ENCODE assay signal across 13 cellular contexts in genomic region chr5:143896981-143897380, GRCh38.
A peak's percentile ranks its signal among the peaks of the same experiment; 100 is the strongest.
DNase-seq lines count a peak whose midpoint lies in the region; ATAC-seq, FAIRE-seq and TF ChIP-seq lines count a peak whose summit lies in the region.
"Had no signal": no experiment of that assay in that cellular context is flagged by ENCODE, and none has a peak within 500 bp of the region (broad histone marks: within the 10 kb centered on the region; RNA-seq: fewer than 3 reads in every experiment).

No MANE protein-coding gene starts in this region.

- H3K27ac Mint-ChIP-seq in activated T-helper 2 cell treated with anti-CD3 and anti-CD28 coated beads, Interferon-gamma antibody, Interleukin-2, Interleukin-4, amounts not matched to agents 10 μg/mL and 5 μg/mL and 100 μg/mL, durations not matched to agents 14 hours and 24 hours and 36 hours, result peak overlapping the region; percentile 66
- H3K27ac Mint-ChIP-seq: stimulated activated effector memory CD8-positive, alpha-beta T cell treated with anti-CD3 and anti-CD28 coated beads, Interleukin-12 subunit alpha, Interleukin-12 subunit beta, amount 100 ng/mL, for 72 hours had no signal

- no peaks in the 10 kb centered on the region for H3K36me3 Mint-ChIP-seq in activated T-helper 2 cell treated with anti-CD3 and anti-CD28 coated beads, Interferon-gamma antibody, Interleukin-2, Interleukin-4, amounts not matched to agents 10 μg/mL and 5 μg/mL and 100 μg/mL, durations not matched to agents 14 hours and 24 hours and 36 hours (ENCODE audit: low read depth)
- H3K36me3 Mint-ChIP-seq: stimulated activated effector memory CD8-positive, alpha-beta T cell treated with anti-CD3 and anti-CD28 coated beads, Interleukin-12 subunit alpha, Interleukin-12 subunit beta, amount 100 ng/mL, for 72 hours had no signal

- intact Hi-C loops in activated T-helper 2 cell treated with anti-CD3 and anti-CD28 coated beads, Interferon-gamma antibody, Interleukin-2, Interleukin-4, amounts not matched to agents 10 μg/mL and 5 μg/mL and 100 μg/mL, durations not matched to agents 14 hours and 24 hours and 36 hours (cut with micrococcal nuclease), result loop anchor here (5.0 to 10.0 kb wide), 2 partner anchors 295 to 892 kb away; no protein-coding TSS in a partner anchor

- H3K4me1 Mint-ChIP-seq in activated T-helper 2 cell treated with anti-CD3 and anti-CD28 coated beads, Interferon-gamma antibody, Interleukin-2, Interleukin-4, amounts not matched to agents 10 μg/mL and 5 μg/mL and 100 μg/mL, durations not matched to agents 14 hours and 24 hours and 36 hours (ENCODE audit: low read depth), result peaks cover 28% of the 10 kb centered on the region

- H3K4me3 Mint-ChIP-seq in activated T-helper 2 cell treated with anti-CD3 and anti-CD28 coated beads, Interferon-gamma antibody, Interleukin-2, Interleukin-4, amounts not matched to agents 10 μg/mL and 5 μg/mL and 100 μg/mL, durations not matched to agents 14 hours and 24 hours and 36 hours (ENCODE audit: low read depth), result no peak overlapping the region
- H3K4me3 Mint-ChIP-seq: activated T-cell treated with anti-CD3 and anti-CD28 coated beads, Interleukin-2, amount 50 U/mL, for 4 hours; stimulated activated effector memory CD8-positive, alpha-beta T cell treated with anti-CD3 and anti-CD28 coated beads, Interleukin-12 subunit alpha, Interleukin-12 subunit beta, amount 100 ng/mL, for 72 hours had no signal

- H3K27me3 Mint-ChIP-seq in activated T-helper 2 cell treated with anti-CD3 and anti-CD28 coated beads, Interferon-gamma antibody, Interleukin-2, Interleukin-4, amounts not matched to agents 10 μg/mL and 5 μg/mL and 100 μg/mL, durations not matched to agents 14 hours and 24 hours and 36 hours (ENCODE audit: low read depth), result peaks cover 1% of the 10 kb centered on the region

- no peak overlapping the region for H3K4me3 ChIP-seq in fibroblast of villous mesenchyme (ENCODE audit: low read depth, low read length)
- H3K4me3 ChIP-seq: BLaER1 treated with 17β-estradiol and CSF1 and Interleukin-3, amounts not matched to agents 10 nM and 100 nM; HAP-1 had no signal

- no peak for TF ChIP-seq CTCF in fibroblast of villous mesenchyme (IDR thresholded peaks at IDR 0.05; ENCODE audit: insufficient read depth, low read depth, low read length)

- ATAC-seq in GM18498 (IDR thresholded peaks at IDR 0.05; ENCODE audit: unreplicated experiment) (no peak), HG03342 (IDR thresholded peaks at IDR 0.05; ENCODE audit: unreplicated experiment) (no peak)
- ATAC-seq: stimulated activated effector memory CD8-positive, alpha-beta T cell treated with anti-CD3 and anti-CD28 coated beads, Interleukin-12 subunit alpha, Interleukin-12 subunit beta, amount 100 ng/mL, for 72 hours had no signal

- no peaks in the 10 kb centered on the region for H3K9me3 Mint-ChIP-seq in activated T-helper 2 cell treated with anti-CD3 and anti-CD28 coated beads, Interferon-gamma antibody, Interleukin-2, Interleukin-4, amounts not matched to agents 10 μg/mL and 5 μg/mL and 100 μg/mL, durations not matched to agents 14 hours and 24 hours and 36 hours
- H3K9me3 Mint-ChIP-seq: activated T-cell treated with anti-CD3 and anti-CD28 coated beads, Interleukin-2, amount 50 U/mL, for 4 hours; stimulated activated effector memory CD8-positive, alpha-beta T cell treated with anti-CD3 and anti-CD28 coated beads, Interleukin-12 subunit alpha, Interleukin-12 subunit beta, amount 100 ng/mL, for 72 hours had no signal

- FAIRE-seq in GM19239 (lab: Jason Lieb, UNC), result no peak

- DNase-seq in AG08396 (ENCODE audit: low spot score), result peak; percentile 37
- DNase-seq in HPDE6-E6E7 (ENCODE audit: extremely low spot score), result peak; percentile 43
- no peak for DNase-seq in activated T-helper 2 cell treated with anti-CD3 and anti-CD28 coated beads, Interferon-gamma antibody, Interleukin-2, Interleukin-4, amounts not matched to agents 10 μg/mL and 5 μg/mL and 100 μg/mL, durations not matched to agents 14 hours and 24 hours and 36 hours (ENCODE audit: low spot score)
- peak; percentile 80 for DNase-seq in fibroblast of villous mesenchyme (ENCODE audit: low read depth)
- no peak for DNase-seq in MV-4-11 (lab: John Stamatoyannopoulos, UW)
- DNase-seq in GM19239 (ENCODE audit: insufficient read length, low spot score), result no peak
- DNase-seq: activated T-cell treated with anti-CD3 and anti-CD28 coated beads, Interleukin-2, amount 50 U/mL, for 4 hours; stimulated activated CD4-positive, alpha-beta T cell treated with anti-CD3 and anti-CD28 coated beads, Interleukin-2, amount 100 ng/mL, for 48 hours had no signal

Comparison
In these comparisons a context has a peak if more than half of its experiments do, and no peak if none do; other contexts are left out.
1. DNase-seq: peak in AG08396 (single experiment), HPDE6-E6E7 (single experiment) and fibroblast of villous mesenchyme (single experiment); none in activated T-helper 2 cell treated with anti-CD3 and anti-CD28 coated beads, Interferon-gamma antibody, Interleukin-2, Interleukin-4, amounts not matched to agents 10 μg/mL and 5 μg/mL and 100 μg/mL, durations not matched to agents 14 hours and 24 hours and 36 hours (single experiment), MV-4-11 (single experiment) and GM19239 (single experiment).